ENCODE assay signal across 8 cellular contexts in genomic region chr5:74685979-74686631, GRCh38. TPM values are rescaled to one million over a fixed set of nuclear protein-coding genes. Genes with fewer than 3 reads are reported as not detected.
DNase-seq lines count a peak whose midpoint lies in the region; ATAC-seq and TF ChIP-seq lines count a peak whose summit lies in the region.

No MANE protein-coding gene starts in this region.

- CTCF ChIA-PET in AG04450 (lab: Charles Lee): interaction anchor here (1.0 to 1.5 kb wide), 2 partner anchors 13 to 784 kb away, joined by 3 read pairs; no protein-coding TSS in a partner anchor

- H3K9me3 ChIP-seq in AG04450 (ENCODE audit: control insufficient read depth, insufficient read depth, low read length): peaks cover 4% of the 10 kb centered on the region; the same call in 1 of the 2 replicates
- no peaks in the 10 kb centered on the region for H3K9me3 ChIP-seq in adipocyte (ENCODE audit: control insufficient read depth, low read length)
- H3K9me3 ChIP-seq in iPS-18c (ENCODE audit: control insufficient read depth, insufficient read depth, low read length): no peaks in the 10 kb centered on the region

- peak overlapping the region; percentile 72 for H3K4me3 Mint-ChIP-seq in stimulated activated effector memory CD8-positive, alpha-beta T cell treated with anti-CD3 and anti-CD28 coated beads, Interleukin-12 subunit alpha, Interleukin-12 subunit beta, amount 100 ng/mL, for 72 hours

- peaks cover 20% of the 10 kb centered on the region for H3K36me3 Mint-ChIP-seq in stimulated activated effector memory CD8-positive, alpha-beta T cell treated with anti-CD3 and anti-CD28 coated beads, Interleukin-12 subunit alpha, Interleukin-12 subunit beta, amount 100 ng/mL, for 72 hours

- no peak for TF ChIP-seq CTCF in AG04450 (IDR thresholded peaks at IDR 0.05; ENCODE audit: low read depth, low read length)

- H3K36me3 ChIP-seq in adipocyte (ENCODE audit: control insufficient read depth, insufficient read depth, low read length, severe bottlenecking): peaks cover 15% of the 10 kb centered on the region

- H3K4me3 ChIP-seq in AG04450 (ENCODE audit: low read depth, low read length) (peak overlapping the region; percentile 81), adipocyte (ENCODE audit: low read length) (peak overlapping the region; percentile 83), iPS-18c (ENCODE audit: insufficient read depth, low read depth, low read length) (peak overlapping the region; percentile 77)

- H3K27ac Mint-ChIP-seq in stimulated activated effector memory CD8-positive, alpha-beta T cell treated with anti-CD3 and anti-CD28 coated beads, Interleukin-12 subunit alpha, Interleukin-12 subunit beta, amount 100 ng/mL, for 72 hours: peak overlapping the region; percentile 64

- H3K4me1 ChIP-seq in adipocyte (ENCODE audit: control insufficient read depth, insufficient read depth, low read length): peaks cover 15% of the 10 kb centered on the region

- POLR2A ChIA-PET in AG04450 (lab: Yijun Ruan, JAX): interaction anchor here (0.7 to 1.2 kb wide), 3 partner anchors 18 to 1094 kb away, joined by 3 to 4 read pairs (median 3); partner anchors contain the start of genes GFM2 and NSA2

- peaks cover 17% of the 10 kb centered on the region for H3K4me1 Mint-ChIP-seq in stimulated activated effector memory CD8-positive, alpha-beta T cell treated with anti-CD3 and anti-CD28 coated beads, Interleukin-12 subunit alpha, Interleukin-12 subunit beta, amount 100 ng/mL, for 72 hours

- peak overlapping the region; percentile 52 for H3K27ac ChIP-seq in AG04450 (ENCODE audit: low read depth, low read length)

- no peaks in the 10 kb centered on the region for H3K9me3 Mint-ChIP-seq in stimulated activated effector memory CD8-positive, alpha-beta T cell treated with anti-CD3 and anti-CD28 coated beads, Interleukin-12 subunit alpha, Interleukin-12 subunit beta, amount 100 ng/mL, for 72 hours

- DNase-seq in AG04450 (ENCODE audit: low read depth, low spot score) (no peak), GM19238 (ENCODE audit: insufficient read length, low spot score) (peak; percentile 30), adipocyte (ENCODE audit: low read depth) (peak; percentile 30), AML-193 (lab: John Stamatoyannopoulos, UW) (no peak), 8988T (no peak)
- DNase-seq in stimulated activated effector memory CD8-positive, alpha-beta T cell treated with anti-CD3 and anti-CD28 coated beads, Interleukin-12 subunit alpha, Interleukin-12 subunit beta, amount 100 ng/mL, for 72 hours (ENCODE audit: low spot score in 2 of 2): peak in 1 of 2 donors; percentile 50

- no peaks in the 10 kb centered on the region for H3K27me3 ChIP-seq in AG04450 (ENCODE audit: control insufficient read depth, insufficient read depth, low read length)
- no peaks in the 10 kb centered on the region for H3K27me3 ChIP-seq in adipocyte (replicated peaks; ENCODE audit: control insufficient read depth, insufficient read depth, low read length)

- ATAC-seq in HG03432 (IDR thresholded peaks at IDR 0.05; ENCODE audit: unreplicated experiment): peak; percentile 54
- ATAC-seq in stimulated activated effector memory CD8-positive, alpha-beta T cell treated with anti-CD3 and anti-CD28 coated beads, Interleukin-12 subunit alpha, Interleukin-12 subunit beta, amount 100 ng/mL, for 72 hours: peak; percentile 3

- H3K9ac ChIP-seq in adipocyte (ENCODE audit: low read length): peak overlapping the region; percentile 90

RNA-seq across cellular contexts. Expression of gene HEXB, which starts 1.1 kb away (rescaled TPM):
- 193 and 246 TPM in 2 replicates for polyA plus RNA-seq in AG04450 (2011; rRNA removed)
- polyA minus RNA-seq in AG04450 (2011; rRNA and poly(A)+ RNA removed): 105 and 115 TPM in 2 replicates

RNA-seq across cellular contexts. Expression of gene ENC1, which starts 45.6 kb away (rescaled TPM):
- polyA plus RNA-seq in AG04450 (2011; rRNA removed): 19.3 and 23.1 TPM in 2 replicates
- 31.9 and 45.9 TPM in 2 replicates for polyA minus RNA-seq in AG04450 (2011; rRNA and poly(A)+ RNA removed)

Comparison
In these comparisons a context has a peak if more than half of its experiments do, and no peak if none do; other contexts are left out.
1. DNase-seq: peak in GM19238 (single experiment) and adipocyte (single experiment); none in AG04450 (single experiment), AML-193 (0 of 2) and 8988T (single experiment).
2. Peak in every context shown above with its lines, with median percentiles within 50 percentile points of each other: H3K4me3 ChIP-seq.